In the genomic region with DNA sequence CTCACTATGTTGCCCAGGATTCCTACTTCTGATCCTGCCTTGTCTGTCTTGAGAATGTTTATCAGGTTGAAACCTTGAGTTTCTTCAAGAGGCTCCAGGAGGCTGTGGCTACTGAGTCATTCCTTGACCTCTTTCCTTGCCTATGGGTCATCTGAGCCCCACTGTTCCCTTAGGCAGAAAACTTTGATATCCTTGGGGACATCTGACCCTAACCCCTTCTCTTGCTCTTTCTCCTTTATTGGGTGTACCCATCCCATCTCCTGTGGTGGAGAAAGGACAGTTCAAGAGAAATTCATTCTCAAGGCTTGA, we compare ENCODE assay signal across 13 cellular contexts. TPM values are rescaled to one million over a fixed set of nuclear protein-coding genes. Genes with fewer than 3 reads are reported as not detected.
DNase-seq lines count a peak whose midpoint lies in the region; TF ChIP-seq lines count a peak whose summit lies in the region.
"Had no signal": no experiment of that assay in that cellular context is flagged by ENCODE, and none has a peak within 500 bp of the region (broad histone marks: within the 10 kb centered on the region; RNA-seq: fewer than 3 reads in every experiment).

No MANE protein-coding gene starts in this region.

- H3K9ac ChIP-seq in GM23248 (no peak overlapping the region), mesenchymal stem cell (ENCODE audit: low read length) (no peak overlapping the region)

- H3K4ac ChIP-seq in mesenchymal stem cell (ENCODE audit: low read depth in 1 of 2, low read length in 2 of 2) = no peak overlapping the region

- H2BK5ac ChIP-seq in mesenchymal stem cell (ENCODE audit: low read depth, low read length, poor library complexity, severe bottlenecking) = no peak overlapping the region

- H3K4me1 ChIP-seq in GM23248 (ENCODE audit: insufficient read depth) (peaks cover 44% of the 10 kb centered on the region), mesenchymal stem cell (ENCODE audit: control insufficient read depth, insufficient read depth, low read depth, low read length) (peaks cover 14% of the 10 kb centered on the region), thyroid gland (peaks cover 49 to 57% of the 10 kb centered on the region in 2 donors)

- no peak overlapping the region for H3K18ac ChIP-seq in mesenchymal stem cell (ENCODE audit: low read depth in 1 of 2, low read length in 2 of 2)

- DNase-seq in GM23248 (peak; percentile 25), amniotic epithelial cell (ENCODE audit: low read depth) (peak; percentile 52), mesenchymal stem cell (no peak), thyroid gland (no peak), NCI-H2196 treated with DMSO at 0.1 percent for 48 hours (lab: John Stamatoyannopoulos, UW; ENCODE audit: unreplicated experiment) (no peak), activated gamma-delta T cell (lab: John Stamatoyannopoulos, UW) (no peak)
- no peak for DNase-seq in stimulated activated CD4-positive, alpha-beta T cell treated with anti-CD3 and anti-CD28 coated beads, Interleukin-4, amount 100 ng/mL, for 24 hours
- DNase-seq: COR-L47, NCI-H1048, NCI-H146, NCI-H345 had no signal

- H3K36me3 ChIP-seq in GM23248 (ENCODE audit: low read depth) (no peaks in the 10 kb centered on the region), mesenchymal stem cell (ENCODE audit: control insufficient read depth in 1 of 2, insufficient read depth in 2 of 2, low read depth in 1 of 2, low read length in 2 of 2) (no peaks in the 10 kb centered on the region), thyroid gland (no peaks in the 10 kb centered on the region)
- H3K36me3 ChIP-seq: HAP-1 had no signal

- H3K23ac ChIP-seq in mesenchymal stem cell (ENCODE audit: low read length in 2 of 2) = no peak overlapping the region

- H3K79me1 ChIP-seq in mesenchymal stem cell (replicated peaks; ENCODE audit: low read length, poor library complexity, severe bottlenecking) = no peaks in the 10 kb centered on the region

- peak overlapping the region; percentile 33 for H2BK15ac ChIP-seq in mesenchymal stem cell (ENCODE audit: low read depth, poor library complexity, severe bottlenecking)

- no peak overlapping the region for H2BK12ac ChIP-seq in mesenchymal stem cell (ENCODE audit: low read length in 2 of 2)

- peaks cover 5% of the 10 kb centered on the region; the same call in 1 of the 2 replicates for H3F3A ChIP-seq in GM23248 (ENCODE audit: insufficient read depth)

- H3K4me3 ChIP-seq in GM23248 (no peak overlapping the region), mesenchymal stem cell (ENCODE audit: insufficient read depth in 1 of 2, low read depth in 1 of 2, low read length in 2 of 2) (no peak overlapping the region), thyroid gland (replicated peaks in 1 of 3) (no peak overlapping the region)
- H3K4me3 ChIP-seq: HAP-1 had no signal

- no peak overlapping the region for H2AFZ ChIP-seq in GM23248
- H2AFZ ChIP-seq in mesenchymal stem cell (ENCODE audit: low read depth, low read length) = no peak overlapping the region

- H2AK5ac ChIP-seq in mesenchymal stem cell (ENCODE audit: low read length, severe bottlenecking) = no peak overlapping the region

- H4K8ac ChIP-seq in mesenchymal stem cell (ENCODE audit: low read length) = no peak overlapping the region

- H3K14ac ChIP-seq in mesenchymal stem cell (ENCODE audit: low read length in 2 of 2) = no peak overlapping the region

- no peaks in the 10 kb centered on the region for H3K27me3 ChIP-seq in GM23248 (replicated peaks; ENCODE audit: insufficient read depth)
- no peaks in the 10 kb centered on the region for H3K27me3 ChIP-seq in mesenchymal stem cell (ENCODE audit: control insufficient read depth in 1 of 2, insufficient read depth in 1 of 2, low read length in 2 of 2)
- no peaks in the 10 kb centered on the region for H3K27me3 ChIP-seq in thyroid gland

- no peak overlapping the region for H4K91ac ChIP-seq in mesenchymal stem cell (ENCODE audit: low read length)

- H3K9me3 ChIP-seq in GM23248 (ENCODE audit: low read depth) = no peaks in the 10 kb centered on the region
- no peaks in the 10 kb centered on the region for H3K9me3 ChIP-seq in mesenchymal stem cell (ENCODE audit: control insufficient read depth, low read length)
- no peaks in the 10 kb centered on the region for H3K9me3 ChIP-seq in thyroid gland
- H3K9me3 ChIP-seq: HAP-1 had no signal

- H3K4me2 ChIP-seq in GM23248 (ENCODE audit: unreplicated experiment) = no peak overlapping the region
- no peak overlapping the region for H3K4me2 ChIP-seq in mesenchymal stem cell (ENCODE audit: low read length, poor library complexity, severe bottlenecking)

- no peak overlapping the region for H2BK120ac ChIP-seq in mesenchymal stem cell (ENCODE audit: low read depth, low read length)

- no peaks in the 10 kb centered on the region for H3K9me2 ChIP-seq in GM23248 (ENCODE audit: insufficient read depth)

- H3K79me2 ChIP-seq in GM23248 (ENCODE audit: insufficient read depth) = no peaks in the 10 kb centered on the region

- no peak for TF ChIP-seq CTCF in thyroid gland (IDR thresholded peaks at IDR 0.05)

- TF ChIP-seq POLR2A in thyroid gland (IDR thresholded peaks at IDR 0.05) = no peak

- intact Hi-C loops in thyroid gland (cut with DNase I) = no loop called here

- H4K20me1 ChIP-seq in GM23248 (ENCODE audit: insufficient read depth) = no peaks in the 10 kb centered on the region

- in situ Hi-C loops in GM23248 (cut with MboI) = no loop called here

- H3K27ac ChIP-seq in GM23248 = no peak overlapping the region
- no peak overlapping the region for H3K27ac ChIP-seq in mesenchymal stem cell (ENCODE audit: low read length, poor library complexity, severe bottlenecking)
- peak overlapping the region; percentile 86 to 90 (median 89) for H3K27ac ChIP-seq in thyroid gland
- H3K27ac ChIP-seq: C4-2B had no signal

RNA-seq across cellular contexts. Expression of gene ARL4D, which starts 12.5 kb away (rescaled TPM):
- 23.0 and 27.8 TPM in 2 replicates for total RNA-seq in GM23248 (2014; rRNA removed; shearing (Covaris generic))
- 49.4 and 50.4 TPM in 2 replicates for polyA plus RNA-seq in GM23248 (2016; fragmentation: Nextera tagmentation; extraction: Ambion mirVana)
- 8.4 TPM for polyA plus RNA-seq in mesenchymal stem cell (2013, experiment 1 of 2)
- 8.7 TPM for polyA plus RNA-seq in mesenchymal stem cell (2013, experiment 2 of 2)
- 10 to 100 TPM; 32.8 to 57.4 (median 48.9) TPM for total RNA-seq in thyroid gland

Comparison
In these comparisons a context has a peak if more than half of its experiments do, and no peak if none do; other contexts are left out.
1. DNase-seq: peak in GM23248 (single experiment) and amniotic epithelial cell (single experiment); none in mesenchymal stem cell (single experiment), thyroid gland (0 of 2), stimulated activated CD4-positive, alpha-beta T cell treated with anti-CD3 and anti-CD28 coated beads, Interleukin-4, amount 100 ng/mL, for 24 hours (single experiment), NCI-H2196 treated with DMSO at 0.1 percent for 48 hours (single experiment) and activated gamma-delta T cell (single experiment).
2. H3K27ac ChIP-seq: peak in thyroid gland (3 of 3); none in GM23248 (single experiment) and mesenchymal stem cell (single experiment).